In the genomic region with DNA sequence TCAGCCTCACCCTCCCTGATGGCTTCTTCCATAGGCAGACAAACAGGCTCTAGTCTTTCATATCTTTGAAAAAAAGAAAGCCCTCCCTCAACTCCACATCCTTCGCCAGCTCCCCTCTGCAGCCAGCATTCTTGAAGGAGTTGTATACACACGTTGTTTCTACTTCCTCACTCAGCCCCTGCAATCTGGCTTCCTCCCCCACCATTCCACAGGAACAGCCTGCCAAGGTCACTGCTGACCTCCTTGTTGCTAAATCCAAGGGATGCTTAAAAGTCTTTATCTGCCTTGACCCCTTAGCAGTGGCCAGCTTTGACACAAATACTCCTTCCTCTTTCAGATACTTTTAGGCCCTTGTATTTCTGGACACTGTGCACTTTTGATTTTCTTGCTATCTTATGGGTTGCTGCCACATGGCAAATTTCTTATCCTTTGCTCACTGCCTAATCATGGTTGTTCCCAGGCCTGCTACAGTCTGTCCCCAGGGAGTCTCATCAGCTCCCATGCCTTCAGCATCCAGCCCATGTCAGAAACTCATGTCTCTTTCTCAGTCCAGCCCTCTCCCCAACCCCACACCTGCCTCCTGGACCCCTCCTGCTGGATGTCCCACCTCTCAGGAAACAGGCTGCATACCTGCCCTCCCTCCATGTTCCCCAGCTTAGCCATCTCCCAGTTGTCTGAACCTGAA, we compare ENCODE assay signal across 9 cellular contexts. TPM values are rescaled to one million over a fixed set of nuclear protein-coding genes. Genes with fewer than 3 reads are reported as not detected.
DNase-seq lines count a peak whose midpoint lies in the region; ATAC-seq and TF ChIP-seq lines count a peak whose summit lies in the region.
"Had no signal": no experiment of that assay in that cellular context is flagged by ENCODE, and none has a peak within 500 bp of the region (broad histone marks: within the 10 kb centered on the region; RNA-seq: fewer than 3 reads in every experiment).

No MANE protein-coding gene starts in this region.

- no peaks in the 10 kb centered on the region for H3K27me3 ChIP-seq in CD4-positive, alpha-beta T cell (ENCODE audit: control insufficient read depth, insufficient read depth, low read length)
- no peaks in the 10 kb centered on the region for H3K27me3 ChIP-seq in fibroblast of lung (ENCODE audit: control insufficient read depth, insufficient read depth, low read length)
- H3K27me3 ChIP-seq in neural progenitor cell, result peaks cover 19% of the 10 kb centered on the region

- H3K4me3 ChIP-seq in fibroblast of lung (replicated peaks in 1 of 4; ENCODE audit: control extremely low read depth in 1 of 4, insufficient read depth in 1 of 4, low read depth in 3 of 4, low read length in 4 of 4), result no peak overlapping the region
- no peak overlapping the region for H3K4me3 ChIP-seq in neural progenitor cell

- no peak for TF ChIP-seq POLR2A in GM18505 (IDR thresholded peaks at IDR 0.05; ENCODE audit: borderline replicate concordance, extremely low read depth, insufficient read depth, insufficient read length)

- H2AFZ ChIP-seq in fibroblast of lung (ENCODE audit: low read length) (no peak overlapping the region), neural progenitor cell (replicated peaks) (no peak overlapping the region)

- H3K9ac ChIP-seq in fibroblast of lung (ENCODE audit: insufficient read depth, low read length), result no peak overlapping the region
- no peak overlapping the region for H3K9ac ChIP-seq in neural progenitor cell

- DNase-seq in CD4-positive, alpha-beta T cell, result no peak
- DNase-seq in T-cell (no peak), fibroblast of lung (ENCODE audit: low read depth in 2 of 2) (peak; percentile 67 to 70), neural progenitor cell (ENCODE audit: low spot score) (no peak)
- no peak for DNase-seq in activated CD8-positive, alpha-beta memory T cell treated with anti-CD3 and anti-CD28 coated beads, Interleukin-2, amount 50 U/mL, for 4 hours
- DNase-seq: activated effector memory CD4-positive, alpha-beta T cell treated with anti-CD3 and anti-CD28 coated beads, Interleukin-2, amount 50 U/mL, for 16 hours had no signal

- H3K36me3 Mint-ChIP-seq in CD4-positive, alpha-beta T cell (ENCODE audit: low read depth), result peaks cover 6% of the 10 kb centered on the region
- no peaks in the 10 kb centered on the region for H3K36me3 Mint-ChIP-seq in T-cell
- peaks cover 9% of the 10 kb centered on the region for H3K36me3 Mint-ChIP-seq in neural progenitor cell

- H3K4me1 ChIP-seq in fibroblast of lung (ENCODE audit: control insufficient read depth, extremely low read depth, insufficient read depth, low read length) (peaks cover 23% of the 10 kb centered on the region), neural progenitor cell (peaks cover 16% of the 10 kb centered on the region)

- H3K27me3 Mint-ChIP-seq in CD4-positive, alpha-beta T cell, result no peaks in the 10 kb centered on the region
- H3K27me3 Mint-ChIP-seq in T-cell (no peaks in the 10 kb centered on the region), neural progenitor cell (ENCODE audit: insufficient read depth, low read depth) (peaks cover 5% of the 10 kb centered on the region)

- intact Hi-C loops in CD4-positive, alpha-beta T cell (cut with DNase I, micrococcal nuclease), result loop anchor here in 1 of 2 experiments (5.0 kb wide), 1 partner anchor 57 kb away; no protein-coding TSS in a partner anchor

- peaks cover 19% of the 10 kb centered on the region for H3F3A ChIP-seq in neural progenitor cell (ENCODE audit: low read depth)

- no peaks in the 10 kb centered on the region for H3K79me2 ChIP-seq in fibroblast of lung (ENCODE audit: control insufficient read depth, insufficient read depth, low read length)
- H3K79me2 ChIP-seq in neural progenitor cell (ENCODE audit: low read depth), result no peaks in the 10 kb centered on the region

- H3K9me3 Mint-ChIP-seq in CD4-positive, alpha-beta T cell, result no peaks in the 10 kb centered on the region
- H3K9me3 Mint-ChIP-seq in T-cell (no peaks in the 10 kb centered on the region), neural progenitor cell (peaks cover 4% of the 10 kb centered on the region)

- no peak for TF ChIP-seq CTCF in CD4-positive, alpha-beta T cell (IDR thresholded peaks at IDR 0.05)
- TF ChIP-seq CTCF in fibroblast of lung (conservative IDR thresholded peaks at IDR 0.05 in 1 of 2, IDR thresholded peaks at IDR 0.05 in 1 of 2; ENCODE audit: low read depth in 1 of 2, low read length in 2 of 2), result no peak
- no peak for TF ChIP-seq CTCF in neural progenitor cell (IDR thresholded peaks at IDR 0.05)

- H3K4me3 Mint-ChIP-seq in CD4-positive, alpha-beta T cell, result peak overlapping the region; percentile 72
- H3K4me3 Mint-ChIP-seq in T-cell (peak overlapping the region; percentile 1 to 70 (median 53)), neural progenitor cell (peak overlapping the region; percentile 54)

- H3K4me2 ChIP-seq in fibroblast of lung (ENCODE audit: extremely low read depth, insufficient read depth, low read length) (peak overlapping the region; percentile 51), neural progenitor cell (no peak overlapping the region)

- no peaks in the 10 kb centered on the region for H3K9me3 ChIP-seq in CD4-positive, alpha-beta T cell (ENCODE audit: control insufficient read depth, low read length)
- H3K9me3 ChIP-seq in fibroblast of lung (ENCODE audit: control insufficient read depth, insufficient read depth, low read depth, low read length) (no peaks in the 10 kb centered on the region), neural progenitor cell (ENCODE audit: low read depth) (peaks cover 9% of the 10 kb centered on the region)

- H3K27ac ChIP-seq in CD4-positive, alpha-beta T cell (ENCODE audit: low read depth, low read length), result no peak overlapping the region
- peak overlapping the region; percentile 43 for H3K27ac ChIP-seq in fibroblast of lung (ENCODE audit: insufficient read depth, low read length)
- no peak overlapping the region for H3K27ac ChIP-seq in neural progenitor cell

- POLR2A ChIA-PET in CD4-positive, alpha-beta T cell (lab: Charles Lee), result interaction anchor here (0.8 to 5.9 kb wide), 4 partner anchors 9 to 848 kb away, joined by 3 to 72 read pairs (median 11); a partner anchor contains a TSS
- POLR2A ChIA-PET in T-cell (lab: Charles Lee), result interaction anchor here in 1 of 2 donors (0.6 kb wide), 1 partner anchor 32 kb away, joined by 3 read pairs; no protein-coding TSS in a partner anchor

- peaks cover 35% of the 10 kb centered on the region for H3K4me1 Mint-ChIP-seq in CD4-positive, alpha-beta T cell (ENCODE audit: low read depth)
- H3K4me1 Mint-ChIP-seq in T-cell, result peaks cover 32 to 55% (median 37%) of the 10 kb centered on the region in 3 donors
- H3K4me1 Mint-ChIP-seq in neural progenitor cell, result peaks cover 36% of the 10 kb centered on the region

- no peak for ATAC-seq in CD4-positive, alpha-beta T cell (ENCODE audit: poor library complexity)
- ATAC-seq in T-cell (replicated peaks in 1 of 4), result no peak
- ATAC-seq in GM19397 (IDR thresholded peaks at IDR 0.05; ENCODE audit: unreplicated experiment), result no peak
- ATAC-seq in GM18505 (IDR thresholded peaks at IDR 0.05; ENCODE audit: unreplicated experiment), result no peak
- ATAC-seq in HG02852 (IDR thresholded peaks at IDR 0.05; ENCODE audit: unreplicated experiment), result no peak

- H3K27ac Mint-ChIP-seq in CD4-positive, alpha-beta T cell, result peak overlapping the region; percentile 42
- H3K27ac Mint-ChIP-seq in T-cell, result peak overlapping the region; percentile 20 to 45
- H3K27ac Mint-ChIP-seq in neural progenitor cell, result peak overlapping the region; percentile 47

- H4K20me1 ChIP-seq in fibroblast of lung (ENCODE audit: control insufficient read depth, extremely low read depth, insufficient read depth, low read length) (no peaks in the 10 kb centered on the region), neural progenitor cell (ENCODE audit: low read depth) (peaks cover 9% of the 10 kb centered on the region)

- CTCF ChIA-PET in CD4-positive, alpha-beta T cell (lab: Charles Lee), result interaction anchor here (0.6 to 0.8 kb wide), 2 partner anchors 16 to 18 kb away, joined by 4 read pairs; no protein-coding TSS in a partner anchor
- CTCF ChIA-PET in T-cell (lab: Charles Lee), result no interaction called here

- H3K36me3 ChIP-seq in fibroblast of lung (ENCODE audit: control insufficient read depth, insufficient read depth, low read length), result no peaks in the 10 kb centered on the region
- H3K36me3 ChIP-seq in neural progenitor cell, result no peaks in the 10 kb centered on the region

RNA-seq across cellular contexts. Expression of a gene that starts 8.3 kb away (rescaled TPM):
- 10 to 100 TPM; 38.0 to 38.6 TPM for total RNA-seq in CD4-positive, alpha-beta T cell
- total RNA-seq in T-cell (10 to 100 TPM; 27.0 to 43.0 (median 32.0) TPM), fibroblast of lung (0.77 and 0.99 TPM in 2 replicates), neural progenitor cell (ENCODE audit: low replicate concordance) (3.8 and 7.6 TPM in 2 replicates)
- 0.53 and 0.77 TPM in 2 replicates for polyA plus RNA-seq in fibroblast of lung
- polyA plus RNA-seq in fibroblast of lung (2012), result 0.59 and 0.65 TPM in 2 replicates
- 0.37 and 1.2 TPM in 2 replicates for polyA minus RNA-seq in fibroblast of lung (ENCODE audit: low replicate concordance)

RNA-seq across cellular contexts. Expression of a gene that starts 8.3 kb away (rescaled TPM):
- under 1 TPM in 1 of 2 experiments, not detected in 1; 0.98 TPM for total RNA-seq in CD4-positive, alpha-beta T cell
- total RNA-seq in T-cell, result 1 to 10 TPM in 3 of 5 donors, under 1 TPM in 1, not detected in 1; 0.65 to 4.3 (median 2.3) TPM
- 0.50 and 0.51 TPM in 2 replicates for total RNA-seq in fibroblast of lung
- polyA plus RNA-seq in fibroblast of lung, result 0.35 and 0.58 TPM in 2 replicates
- 0.74 and 0.75 TPM in 2 replicates for polyA plus RNA-seq in fibroblast of lung (2012)
- polyA minus RNA-seq in fibroblast of lung (ENCODE audit: low replicate concordance), result not detected in 2 replicates
- total RNA-seq in neural progenitor cell (ENCODE audit: low replicate concordance), result not detected in 2 replicates

RNA-seq across cellular contexts. Expression of a gene that starts 18.0 kb away (rescaled TPM):
- 10 to 100 TPM; 23.4 to 23.6 TPM for total RNA-seq in CD4-positive, alpha-beta T cell
- total RNA-seq in T-cell (10 to 100 TPM; 28.1 to 46.5 (median 41.4) TPM), fibroblast of lung (11.7 and 33.1 TPM in 2 replicates), neural progenitor cell (ENCODE audit: low replicate concordance) (258 and 542 TPM in 2 replicates)
- 79.1 and 107 TPM in 2 replicates for polyA plus RNA-seq in fibroblast of lung
- 69.7 and 85.1 TPM in 2 replicates for polyA plus RNA-seq in fibroblast of lung (2012)
- 61.8 and 88.9 TPM in 2 replicates for polyA minus RNA-seq in fibroblast of lung (ENCODE audit: low replicate concordance)

RNA-seq across cellular contexts. Expression of a gene that starts 40.2 kb away (rescaled TPM):
- total RNA-seq in CD4-positive, alpha-beta T cell, result 100 to 1,000 TPM; 186 to 190 TPM
- total RNA-seq in T-cell, result 100 to 1,000 TPM in 3 of 5 donors, 10 to 100 TPM in 2; 93.4 to 190 (median 105) TPM
- 48.5 and 55.5 TPM in 2 replicates for total RNA-seq in fibroblast of lung
- polyA plus RNA-seq in fibroblast of lung, result 42.4 and 42.8 TPM in 2 replicates
- polyA plus RNA-seq in fibroblast of lung (2012), result 30.6 and 34.9 TPM in 2 replicates
- 32.2 and 33.6 TPM in 2 replicates for polyA minus RNA-seq in fibroblast of lung (ENCODE audit: low replicate concordance)
- 47.5 and 67.4 TPM in 2 replicates for total RNA-seq in neural progenitor cell (ENCODE audit: low replicate concordance)

Comparison
In these comparisons a context has a peak if more than half of its experiments do, and no peak if none do; other contexts are left out.
1. DNase-seq: peak in fibroblast of lung (2 of 2); none in CD4-positive, alpha-beta T cell (0 of 10), T-cell (0 of 34), neural progenitor cell (single experiment) and activated CD8-positive, alpha-beta memory T cell treated with anti-CD3 and anti-CD28 coated beads, Interleukin-2, amount 50 U/mL, for 4 hours (single experiment).
2. Peak in every context shown above with its lines, with median percentiles within 50 percentile points of each other: H3K27ac Mint-ChIP-seq and H3K4me3 Mint-ChIP-seq.